20 cellular contexts compared by ENCODE assay signal in the genomic region with DNA sequence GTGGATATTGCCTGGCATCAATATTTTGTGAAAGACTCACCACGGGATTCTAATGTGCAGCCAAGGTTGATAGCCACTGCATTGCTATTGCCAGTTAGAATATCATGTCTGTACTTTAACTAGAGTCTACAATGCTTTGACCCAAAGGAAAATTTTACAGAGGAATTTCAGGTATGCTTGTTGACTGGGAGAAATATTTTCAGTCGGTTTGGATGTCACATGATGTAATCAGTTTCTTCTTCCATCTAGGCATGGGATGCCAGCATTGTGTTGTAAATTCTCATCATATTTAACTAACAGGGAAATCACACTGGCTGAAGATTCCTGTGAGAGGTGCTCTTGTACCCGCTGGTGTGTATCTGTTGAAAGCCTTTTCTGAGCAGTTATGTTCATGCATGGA.
DNase-seq lines count a peak whose midpoint lies in the region; ATAC-seq, FAIRE-seq and TF ChIP-seq lines count a peak whose summit lies in the region.
"Had no signal": no experiment of that assay in that cellular context is flagged by ENCODE, and none has a peak within 500 bp of the region (broad histone marks: within the 10 kb centered on the region; RNA-seq: fewer than 3 reads in every experiment).

No MANE protein-coding gene starts in this region.

- no peaks in the 10 kb centered on the region for H3K36me3 ChIP-seq in pancreas
- no peaks in the 10 kb centered on the region for H3K36me3 ChIP-seq in tibial artery
- H3K36me3 ChIP-seq in SJCRH30 = no peaks in the 10 kb centered on the region

- no peak overlapping the region for H3K27ac ChIP-seq in pancreas
- no peak overlapping the region for H3K27ac ChIP-seq in tibial artery
- H3K27ac ChIP-seq in SJCRH30 = no peak overlapping the region

- TF ChIP-seq CTCF in AG10803 (conservative IDR thresholded peaks at IDR 0.05; ENCODE audit: low read length) = no peak
- no peak for TF ChIP-seq CTCF in astrocyte of the cerebellum (IDR thresholded peaks at IDR 0.05; ENCODE audit: low read depth, low read length, missing control alignments)
- no peak for TF ChIP-seq CTCF in pancreas (IDR thresholded peaks at IDR 0.05)
- no peak for TF ChIP-seq CTCF in tibial artery (IDR thresholded peaks at IDR 0.05)

- H3K27me3 ChIP-seq in pancreas (no peaks in the 10 kb centered on the region), tibial artery (no peaks in the 10 kb centered on the region), SJCRH30 (no peaks in the 10 kb centered on the region)

- H3K9me3 ChIP-seq in pancreas = no peaks in the 10 kb centered on the region
- H3K9me3 ChIP-seq in tibial artery = no peaks in the 10 kb centered on the region
- no peaks in the 10 kb centered on the region for H3K9me3 ChIP-seq in SJCRH30 (replicated peaks)

- no peak overlapping the region for H3K4me3 ChIP-seq in AG10803 (ENCODE audit: low read length)
- no peak overlapping the region for H3K4me3 ChIP-seq in astrocyte of the cerebellum (ENCODE audit: low read depth, low read length)
- H3K4me3 ChIP-seq in pancreas = no peak overlapping the region
- H3K4me3 ChIP-seq in tibial artery = no peak overlapping the region
- H3K4me3 ChIP-seq in SJCRH30 = no peak overlapping the region

- ATAC-seq in pancreas (peak in 3 of 4 donors; percentile 27 to 39 (median 35)), GM18907 (IDR thresholded peaks at IDR 0.05; ENCODE audit: unreplicated experiment) (no peak), GM18517 (IDR thresholded peaks at IDR 0.05; ENCODE audit: unreplicated experiment) (no peak)

- no peak for FAIRE-seq in pancreas (lab: Jason Lieb, UNC)
- FAIRE-seq: D721Med, GM12892 had no signal

- DNase-seq in AG10803 (ENCODE audit: low read depth) (peak; percentile 16), astrocyte of the cerebellum (ENCODE audit: low read depth) (peak; percentile 9), iPS-NIHi11 (ENCODE audit: low spot score) (peak; percentile 11), pancreas (no peak), tibial artery (no peak), SJCRH30 (no peak)
- DNase-seq: CD4-positive, alpha-beta T cell; DND-41; GDM1; H7; IMR-90; Kasumi-1; NCI-H1417; NCI-H2029; NCI-H2171 treated with DMSO at 0.1 percent for 48 hours; RPMI8226 had no signal

- in situ Hi-C loops in astrocyte of the cerebellum (cut with HindIII; ENCODE audit: low sequenced_read_pairs) = no loop called here

- WGBS in pancreas, 2 donors = 28 to 39% methylated on average over 3 of the region's 3 CpGs

- intact Hi-C loops in pancreas (cut with DNase I) = no loop called here
- intact Hi-C loops in tibial artery (cut with DNase I; ENCODE audit: low total_unique reads) = no loop called here

- H3K4me1 ChIP-seq in pancreas (no peaks in the 10 kb centered on the region), tibial artery (no peaks in the 10 kb centered on the region), SJCRH30 (no peaks in the 10 kb centered on the region)

Comparison
In these comparisons a context has a peak if more than half of its experiments do, and no peak if none do; other contexts are left out.
1. DNase-seq: peak in AG10803 (single experiment), astrocyte of the cerebellum (single experiment) and iPS-NIHi11 (single experiment); none in pancreas (0 of 6), tibial artery (0 of 2) and SJCRH30 (0 of 2).
2. ATAC-seq: peak in pancreas (3 of 4); none in GM18907 (single experiment) and GM18517 (single experiment).